ENCODE assay signal across 8 cellular contexts in the genomic region with DNA sequence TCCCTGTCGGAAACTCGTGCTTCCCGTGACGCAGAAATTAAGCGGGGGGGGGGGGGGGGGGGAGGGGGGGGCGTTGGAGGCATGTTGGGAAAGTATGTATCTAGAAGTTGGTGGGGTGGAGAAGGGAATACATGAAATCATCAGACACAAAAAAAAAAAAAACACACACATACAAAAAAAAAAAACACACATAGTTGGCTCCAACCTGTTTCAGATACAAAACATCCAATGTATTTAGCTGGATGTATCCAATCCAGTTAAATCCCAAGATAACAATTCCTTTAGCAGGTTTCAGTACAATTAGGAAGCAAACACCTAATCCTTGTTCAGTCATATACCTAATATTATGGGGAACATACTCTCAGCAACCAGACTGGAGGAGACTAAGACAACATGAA. TPM values are rescaled to one million over a fixed set of nuclear protein-coding genes. Genes with fewer than 3 reads are reported as not detected.
DNase-seq lines count a peak whose midpoint lies in the region; ATAC-seq, FAIRE-seq and TF ChIP-seq lines count a peak whose summit lies in the region.

No MANE protein-coding gene starts in this region.

- TF ChIP-seq RAD21 in GM12878 (IDR thresholded peaks at IDR 0.05; ENCODE audit: insufficient read depth, low read depth, low read length): no peak

- H3K9me3 ChIP-seq in GM12878 (replicated peaks; ENCODE audit: control insufficient read depth, insufficient read depth, low read length) (no peaks in the 10 kb centered on the region), lower lobe of right lung (no peaks in the 10 kb centered on the region), tibial nerve (no peaks in the 10 kb centered on the region)

- TF ChIP-seq POLR2A in GM12878 (IDR thresholded peaks at IDR 0.05; ENCODE audit: low read depth, low read length) (no peak), tibial nerve (IDR thresholded peaks at IDR 0.05) (no peak)

- H3K9ac ChIP-seq in GM12878 (ENCODE audit: control insufficient read depth, insufficient read depth, low read length): peak overlapping the region; percentile 67

- no peak for TF ChIP-seq EP300 in GM12878 (IDR thresholded peaks at IDR 0.05; ENCODE audit: borderline replicate concordance in 1 of 2, control insufficient read depth in 1 of 2, low read depth in 2 of 2, low read length in 2 of 2)
- TF ChIP-seq EP300 in tibial nerve (IDR thresholded peaks at IDR 0.05): no peak

- no peaks in the 10 kb centered on the region for H3K36me3 ChIP-seq in GM12878 (ENCODE audit: control insufficient read depth in 2 of 2, insufficient read depth in 2 of 2, low read length in 1 of 2)
- no peaks in the 10 kb centered on the region for H3K36me3 ChIP-seq in lower lobe of right lung
- no peaks in the 10 kb centered on the region for H3K36me3 ChIP-seq in tibial nerve

- H3K9me3 Mint-ChIP-seq in activated naive CD4-positive, alpha-beta T cell treated with anti-CD3 and anti-CD28 coated beads for 36 hours: no peaks in the 10 kb centered on the region

- H3K4me1 Mint-ChIP-seq in activated naive CD4-positive, alpha-beta T cell treated with anti-CD3 and anti-CD28 coated beads for 36 hours (ENCODE audit: low read depth): peaks cover 44% of the 10 kb centered on the region

- H3K4me1 ChIP-seq in GM12878 (ENCODE audit: control insufficient read depth, insufficient read depth, low read length) (peaks cover 18% of the 10 kb centered on the region), lower lobe of right lung (peaks cover 34% of the 10 kb centered on the region), tibial nerve (peaks cover 0 to 49% (median 14%) of the 10 kb centered on the region in 4 donors)

- no peak for DNase-seq in activated naive CD4-positive, alpha-beta T cell treated with anti-CD3 and anti-CD28 coated beads for 36 hours
- no peak for DNase-seq in activated naive CD4-positive, alpha-beta T cell (lab: John Stamatoyannopoulos, UW)
- DNase-seq in GM12878 (ENCODE audit: low read depth, low spot score) (no peak), lower lobe of right lung (no peak), tibial nerve (ENCODE audit: low spot score in 2 of 2) (no peak), DMS53 (lab: John Stamatoyannopoulos, UW) (no peak), retina (no peak)

- in situ Hi-C loops in GM12878 (cut with MboI): no loop called here

- peaks cover 16% of the 10 kb centered on the region for H3K79me2 ChIP-seq in GM12878 (ENCODE audit: control insufficient read depth, insufficient read depth, low read length)

- no peaks in the 10 kb centered on the region for H4K20me1 ChIP-seq in GM12878 (ENCODE audit: control insufficient read depth, insufficient read depth)

- H3K4me2 ChIP-seq in GM12878 (ENCODE audit: control insufficient read depth, insufficient read depth): peak overlapping the region; percentile 84

- H3K36me3 Mint-ChIP-seq in activated naive CD4-positive, alpha-beta T cell treated with anti-CD3 and anti-CD28 coated beads for 36 hours (ENCODE audit: low read depth): no peaks in the 10 kb centered on the region

- SMC1A ChIA-PET in GM12878 (lab: Charles Lee; ENCODE audit: uncharacterized antibody, unreplicated experiment): interaction anchor here (0.6 to 1.2 kb wide), 2 partner anchors 14 to 89 kb away, joined by 3 to 5 read pairs; no protein-coding TSS in a partner anchor

- intact Hi-C loops in activated naive CD4-positive, alpha-beta T cell treated with anti-CD3 and anti-CD28 coated beads for 36 hours (cut with micrococcal nuclease): loop anchor here (1.0 to 10.0 kb wide), 5 partner anchors 29 to 322 kb away; a partner anchor contains a TSS
- intact Hi-C loops in GM12878 (cut with micrococcal nuclease; ENCODE audit: unreplicated experiment): no loop called here
- intact Hi-C loops in lower lobe of right lung (cut with DNase I): no loop called here

- H3K27me3 ChIP-seq in GM12878 (replicated peaks in 1 of 2; ENCODE audit: control insufficient read depth in 2 of 2, insufficient read depth in 2 of 2, low read length in 1 of 2) (no peaks in the 10 kb centered on the region), lower lobe of right lung (ENCODE audit: low read depth) (no peaks in the 10 kb centered on the region), tibial nerve (no peaks in the 10 kb centered on the region)

- CTCF ChIA-PET in activated naive CD4-positive, alpha-beta T cell treated with anti-CD3 and anti-CD28 coated beads for 36 hours (lab: Charles Lee): interaction anchor here (0.6 kb wide), 1 partner anchor 435 kb away, joined by 3 read pairs; no protein-coding TSS in a partner anchor
- CTCF ChIA-PET in GM12878 (lab: Yijun Ruan, JAX): interaction anchor here (1.1 kb wide), 1 partner anchor 140 kb away, joined by 3 read pairs; no protein-coding TSS in a partner anchor

- RAD21 ChIA-PET in GM12878 (lab: Charles Lee; ENCODE audit: unreplicated experiment): interaction anchor here (0.6 kb wide), 1 partner anchor 180 kb away, joined by 3 read pairs; no protein-coding TSS in a partner anchor

- ATAC-seq in GM12878: no peak
- ATAC-seq in lower lobe of right lung: no peak
- no peak for ATAC-seq in HG03457 (IDR thresholded peaks at IDR 0.05; ENCODE audit: unreplicated experiment)

- peak overlapping the region; percentile 75 for H3K4me3 ChIP-seq in GM12878
- H3K4me3 ChIP-seq in lower lobe of right lung: peak overlapping the region; percentile 79
- H3K4me3 ChIP-seq in tibial nerve: peak overlapping the region; percentile 52 to 92 (median 82)

- peak overlapping the region; percentile 82 for H3K4me3 Mint-ChIP-seq in activated naive CD4-positive, alpha-beta T cell treated with anti-CD3 and anti-CD28 coated beads for 36 hours

- FAIRE-seq in GM12878 (lab: Jason Lieb, UNC): peak; percentile 31

- POLR2A ChIA-PET in GM12878 (lab: Charles Lee): interaction anchor here (0.6 to 1.5 kb wide), 4 partner anchors 29 to 444 kb away, joined by 3 to 7 read pairs (median 4); a partner anchor contains a TSS

- TF ChIP-seq CTCF in GM12878 (IDR thresholded peaks at IDR 0.05 in 2 of 3, conservative IDR thresholded peaks at IDR 0.05 in 1 of 3; ENCODE audit: control insufficient read depth in 2 of 3, extremely low read depth in 1 of 3, insufficient read depth in 1 of 3, low read depth in 3 of 3, low read length in 3 of 3): no peak
- TF ChIP-seq CTCF in lower lobe of right lung (IDR thresholded peaks at IDR 0.05): no peak
- no peak for TF ChIP-seq CTCF in tibial nerve (IDR thresholded peaks at IDR 0.05)

- H3K27ac ChIP-seq in GM12878 (ENCODE audit: control insufficient read depth, insufficient read depth): peak overlapping the region; percentile 74; the same call in 1 of the 2 replicates
- peak overlapping the region; percentile 84 for H3K27ac ChIP-seq in lower lobe of right lung
- peak overlapping the region in 3 of 4 donors; percentile 86 to 95 (median 89) for H3K27ac ChIP-seq in tibial nerve

- BruUV-seq in GM12878 (replicated peaks; lab: Mats Ljungman, UMichigan): no TSS peak

- H2AFZ ChIP-seq in GM12878 (ENCODE audit: control insufficient read depth, low read depth, low read length): peak overlapping the region; percentile 92

- no peaks in the 10 kb centered on the region for H3K27me3 Mint-ChIP-seq in activated naive CD4-positive, alpha-beta T cell treated with anti-CD3 and anti-CD28 coated beads for 36 hours (ENCODE audit: low read depth)

- WGBS in GM12878 (ENCODE audit: insufficient coverage, insufficient replicate concordance, low lambda C conversion rate, missing lambda C conversion rate): no CpG with 5 or more reads among the region's 6 CpGs
- WGBS in tibial nerve, 2 donors: 0 to 1% methylated on average over 5 to 6 of the region's 6 CpGs

- peak overlapping the region; percentile 86 for H3K27ac Mint-ChIP-seq in activated naive CD4-positive, alpha-beta T cell treated with anti-CD3 and anti-CD28 coated beads for 36 hours

RNA-seq across cellular contexts. Expression of a gene that starts 29.6 kb away (rescaled TPM):
- total RNA-seq in activated naive CD4-positive, alpha-beta T cell treated with anti-CD3 and anti-CD28 coated beads for 36 hours: 10 to 100 TPM; 11.2 TPM
- total RNA-seq in GM12878 (2013; cell fraction: nucleolus; rRNA removed): 35.8 and 38.5 TPM in 2 replicates
- total RNA-seq in GM12878 (2014; rRNA removed) (5.7 and 6.4 TPM in 2 replicates), GM12878 (2014; rRNA removed; fragmentation: Illumina TruSeq; extraction: Trizol) (3.3 and 3.6 TPM in 2 replicates), GM12878 (2021) (18.3 and 18.5 TPM in 2 replicates), lower lobe of right lung (21.7 TPM), tibial nerve (10 to 100 TPM in 2 of 4 donors, 1 to 10 TPM in 2; 6.1 to 17.1 (median 11.4) TPM)
- polyA plus RNA-seq in GM12878 (2011; ENCODE audit: low read depth): 5.8 TPM
- polyA plus RNA-seq in GM12878 (2011; rRNA removed) (2.9 and 4.1 TPM in 2 replicates), GM12878 (2014; fragmentation: Illumina TruSeq; extraction: Trizol) (12.4 and 14.2 TPM in 2 replicates), GM12878 (2014; fragmentation: Nextera tagmentation; extraction: Ambion mirVana) (1 to 10 TPM; 2.8 to 2.9 TPM), GM12878 (2014; rRNA removed) (6.4 and 9.7 TPM in 2 replicates), GM12878 (2016; fragmentation: Nextera tagmentation; extraction: Ambion mirVana) (10 to 100 TPM; 14.0 to 14.7 TPM)
- 7.3 and 11.1 TPM in 2 replicates for polyA plus RNA-seq in GM12878 (2011; cell fraction: cytosol; rRNA removed)
- 9.1 and 11.8 TPM in 2 replicates for polyA plus RNA-seq in GM12878 (2011; cell fraction: nucleus; rRNA removed)
- polyA plus RNA-seq in GM12878 (2012): 6.6 and 7.9 TPM in 2 replicates
- polyA minus RNA-seq in GM12878 (2011; rRNA and poly(A)+ RNA removed): 15.1 and 16.6 TPM in 2 replicates
- 8.9 and 10.6 TPM in 2 replicates for polyA minus RNA-seq in GM12878 (2011; cell fraction: cytosol; rRNA and poly(A)+ RNA removed)
- polyA minus RNA-seq in GM12878 (2011; cell fraction: nucleus; rRNA and poly(A)+ RNA removed): 6.8 and 12.4 TPM in 2 replicates

RNA-seq across cellular contexts. Expression of a gene that starts 41.8 kb away (rescaled TPM):
- 10 to 100 TPM; 51.2 to 60.4 TPM for total RNA-seq in activated naive CD4-positive, alpha-beta T cell treated with anti-CD3 and anti-CD28 coated beads for 36 hours
- 24.0 and 26.2 TPM in 2 replicates for total RNA-seq in GM12878 (2013; cell fraction: nucleolus; rRNA removed)
- total RNA-seq in GM12878 (2014; rRNA removed) (57.1 and 61.2 TPM in 2 replicates), GM12878 (2014; rRNA removed; fragmentation: Illumina TruSeq; extraction: Trizol) (24.6 and 27.7 TPM in 2 replicates), GM12878 (2021) (66.7 and 67.8 TPM in 2 replicates), lower lobe of right lung (26.1 TPM), tibial nerve (10 to 100 TPM; 26.4 to 52.8 (median 36.2) TPM)
- polyA plus RNA-seq in GM12878 (2011; ENCODE audit: low read depth): 45.6 TPM
- polyA plus RNA-seq in GM12878 (2011; rRNA removed) (60.2 and 104 TPM in 2 replicates), GM12878 (2014; fragmentation: Illumina TruSeq; extraction: Trizol) (96.5 and 101 TPM in 2 replicates), GM12878 (2014; fragmentation: Nextera tagmentation; extraction: Ambion mirVana) (100 to 1,000 TPM; 165 to 175 TPM), GM12878 (2014; rRNA removed) (99.5 and 103 TPM in 2 replicates), GM12878 (2016; fragmentation: Nextera tagmentation; extraction: Ambion mirVana) (100 to 1,000 TPM; 114 to 132 TPM)
- 159 TPM in 2 replicates for polyA plus RNA-seq in GM12878 (2011; cell fraction: cytosol; rRNA removed)
- 102 and 131 TPM in 2 replicates for polyA plus RNA-seq in GM12878 (2011; cell fraction: nucleus; rRNA removed)
- 40.8 and 41.4 TPM in 2 replicates for polyA plus RNA-seq in GM12878 (2012)
- polyA minus RNA-seq in GM12878 (2011; rRNA and poly(A)+ RNA removed): 89.3 and 130 TPM in 2 replicates
- polyA minus RNA-seq in GM12878 (2011; cell fraction: cytosol; rRNA and poly(A)+ RNA removed): 30.7 and 43.2 TPM in 2 replicates
- 39.7 and 43.2 TPM in 2 replicates for polyA minus RNA-seq in GM12878 (2011; cell fraction: nucleus; rRNA and poly(A)+ RNA removed)
